24 cellular contexts compared by ENCODE assay signal in genomic region chr10:64196638-64197315, GRCh38.
"Had no signal": no experiment of that assay in that cellular context is flagged by ENCODE, and none has a peak within 500 bp of the region (broad histone marks: within the 10 kb centered on the region; RNA-seq: fewer than 3 reads in every experiment).

No MANE protein-coding gene starts in this region.

- ATAC-seq: activated naive CD4-positive, alpha-beta T cell treated with anti-CD3 and anti-CD28 coated beads, Interleukin-2, amount 50 U/mL, for 72 hours; activated T-cell treated with anti-CD3 and anti-CD28 coated beads, Interleukin-2, amount 50 U/mL, for 4 hours; effector memory CD8-positive, alpha-beta T cell; gastrocnemius medialis; left cardiac atrium; naive thymus-derived CD4-positive, alpha-beta T cell; upper lobe of right lung had no signal

- H3K4me3 Mint-ChIP-seq: activated CD4-positive, alpha-beta memory T cell treated with anti-CD3 and anti-CD28 coated beads for 36 hours; activated CD4-positive, alpha-beta T cell treated with anti-CD3 and anti-CD28 coated beads, Interleukin-2, amount 10 ng/mL, durations not matched to agents 24 days and 14 days; activated T-cell treated with anti-CD3 and anti-CD28 coated beads, Interleukin-2, amount 50 U/mL, for 4 hours; effector memory CD8-positive, alpha-beta T cell; memory B cell; naive thymus-derived CD4-positive, alpha-beta T cell; neural crest cell; stimulated activated naive CD8-positive, alpha-beta T cell treated with anti-CD3 and anti-CD28 coated beads, Interleukin-15, Interleukin-2, amounts not matched to agents 100 ng/mL and 50 ng/mL, for 24 hours had no signal

- H3K36me3 Mint-ChIP-seq: activated CD4-positive, alpha-beta memory T cell treated with anti-CD3 and anti-CD28 coated beads for 36 hours; activated naive CD4-positive, alpha-beta T cell treated with anti-CD3 and anti-CD28 coated beads, Interleukin-2, amount 50 U/mL, for 72 hours; memory B cell; naive thymus-derived CD4-positive, alpha-beta T cell had no signal

- H3K27ac Mint-ChIP-seq: activated CD4-positive, alpha-beta memory T cell treated with anti-CD3 and anti-CD28 coated beads for 36 hours; activated CD4-positive, alpha-beta T cell treated with anti-CD3 and anti-CD28 coated beads, Interleukin-2, amount 10 ng/mL, durations not matched to agents 24 days and 14 days; activated naive CD4-positive, alpha-beta T cell treated with anti-CD3 and anti-CD28 coated beads, Interleukin-2, amount 50 U/mL, for 72 hours; activated T-helper 2 cell treated with anti-CD3 and anti-CD28 coated beads, Interferon-gamma antibody, Interleukin-2, Interleukin-4, amounts not matched to agents 10 μg/mL and 5 μg/mL and 100 μg/mL, durations not matched to agents 14 hours and 24 hours and 36 hours; effector memory CD8-positive, alpha-beta T cell; memory B cell; naive thymus-derived CD4-positive, alpha-beta T cell; stimulated activated naive CD8-positive, alpha-beta T cell treated with anti-CD3 and anti-CD28 coated beads, Interleukin-15, Interleukin-2, amounts not matched to agents 100 ng/mL and 50 ng/mL, for 24 hours had no signal

- H3K27me3 Mint-ChIP-seq: activated CD4-positive, alpha-beta memory T cell treated with anti-CD3 and anti-CD28 coated beads for 36 hours; activated CD4-positive, alpha-beta T cell treated with anti-CD3 and anti-CD28 coated beads, Interleukin-2, amount 10 ng/mL, durations not matched to agents 24 days and 14 days; effector memory CD8-positive, alpha-beta T cell; memory B cell; naive thymus-derived CD4-positive, alpha-beta T cell; stimulated activated naive CD8-positive, alpha-beta T cell treated with anti-CD3 and anti-CD28 coated beads, Interleukin-15, Interleukin-2, amounts not matched to agents 100 ng/mL and 50 ng/mL, for 24 hours had no signal

- H3K4me1 Mint-ChIP-seq: activated CD4-positive, alpha-beta T cell treated with anti-CD3 and anti-CD28 coated beads, Interleukin-2, amount 10 ng/mL, durations not matched to agents 24 days and 14 days; memory B cell; naive thymus-derived CD4-positive, alpha-beta T cell had no signal

- DNase-seq: activated CD4-positive, alpha-beta memory T cell treated with anti-CD3 and anti-CD28 coated beads for 36 hours; activated CD4-positive, alpha-beta T cell treated with anti-CD3 and anti-CD28 coated beads, Interleukin-2, amount 10 ng/mL, durations not matched to agents 24 days and 14 days; activated CD4-positive, CD25-positive, alpha-beta regulatory T cell treated with anti-CD3 and anti-CD28 coated beads, Interleukin-2, amount 50 U/mL, for 72 hours; activated T-cell treated with anti-CD3 and anti-CD28 coated beads, Interleukin-2, amount 50 U/mL, for 4 hours; anterior cingulate cortex; cerebellar nuclear complex; effector memory CD8-positive, alpha-beta T cell; erythroblast; gastrocnemius medialis; islet precursor cell; left cardiac atrium; midbrain; naive thymus-derived CD4-positive, alpha-beta T cell; occipital lobe; stimulated activated CD4-positive, alpha-beta T cell treated with anti-CD3 and anti-CD28 coated beads, Interleukin-2, amount 100 ng/mL, for 48 hours; substantia nigra; T-helper 2 cell; thyroid gland; upper lobe of right lung had no signal

- H3K9me3 Mint-ChIP-seq: activated CD4-positive, alpha-beta memory T cell treated with anti-CD3 and anti-CD28 coated beads for 36 hours; activated CD4-positive, alpha-beta T cell treated with anti-CD3 and anti-CD28 coated beads, Interleukin-2, amount 10 ng/mL, durations not matched to agents 24 days and 14 days; activated naive CD4-positive, alpha-beta T cell treated with anti-CD3 and anti-CD28 coated beads, Interleukin-2, amount 50 U/mL, for 72 hours; activated T-cell treated with anti-CD3 and anti-CD28 coated beads, Interleukin-2, amount 50 U/mL, for 4 hours; activated T-helper 2 cell treated with anti-CD3 and anti-CD28 coated beads, Interferon-gamma antibody, Interleukin-2, Interleukin-4, amounts not matched to agents 10 μg/mL and 5 μg/mL and 100 μg/mL, durations not matched to agents 14 hours and 24 hours and 36 hours; neural crest cell had no signal
